22 cellular contexts compared by ENCODE assay signal in the genomic region with DNA sequence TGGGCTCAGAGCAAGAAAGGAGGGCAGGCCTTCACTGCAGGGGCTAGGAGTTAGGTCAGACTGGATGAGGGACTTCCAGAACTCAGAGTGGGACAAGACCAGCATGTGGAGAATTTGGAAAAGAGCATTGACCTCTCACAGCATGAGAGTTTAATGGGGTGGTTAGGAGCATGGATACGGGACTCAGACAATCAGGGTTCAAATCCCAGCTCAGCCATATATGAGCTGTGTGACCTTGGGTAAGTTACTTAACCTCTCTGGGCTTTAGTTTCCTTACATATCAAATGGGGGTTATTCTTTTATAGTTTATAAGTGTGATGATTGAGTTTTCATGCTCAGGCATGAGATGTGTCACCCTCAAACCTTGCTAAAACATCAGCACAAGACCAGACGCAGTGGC. TPM values are rescaled to one million over a fixed set of nuclear protein-coding genes. Genes with fewer than 3 reads are reported as not detected.
"Had no signal": no experiment of that assay in that cellular context is flagged by ENCODE, and none has a peak within 500 bp of the region (broad histone marks: within the 10 kb centered on the region; RNA-seq: fewer than 3 reads in every experiment).

No MANE protein-coding gene starts in this region.

- DNase-seq: Karpas-422, KG1, MM.1S, NCI-H1092 treated with DMSO at 0.1 percent for 48 hours, NCI-H1436, NCI-H187, NCI-H2029, NCI-H2081 treated with DMSO at 0.1 percent for 48 hours, NCI-H2171, NCI-H226, NCI-H446, NCI-H510A, NCI-H524 treated with DMSO at 0.1 percent for 48 hours, NCI-H69, NCI-H774, SHP77, SK-N-SH, SW 1271 had no signal

- H3K27ac ChIP-seq: HL-60, RWPE1 had no signal

- H3K9me3 ChIP-seq: SK-N-SH had no signal

- ATAC-seq: Panc1 had no signal

- H3K4me2 ChIP-seq: SK-N-SH had no signal

- H3K9ac ChIP-seq: SK-N-SH had no signal

RNA-seq across cellular contexts. Expression of gene MYO15A, which starts 37.7 kb away (rescaled TPM):
- total RNA-seq: M059J had no signal
